In genomic region chr2:178477443-178478099, GRCh38 we compare ENCODE assay signal across 8 cellular contexts. TPM values are rescaled to one million over a fixed set of nuclear protein-coding genes. Genes with fewer than 3 reads are reported as not detected.
DNase-seq lines count a peak whose midpoint lies in the region; TF ChIP-seq lines count a peak whose summit lies in the region.

No MANE protein-coding gene starts in this region.

- H3K4me1 ChIP-seq in smooth muscle cell (ENCODE audit: low read depth): peaks cover 32% of the 10 kb centered on the region

- no peaks in the 10 kb centered on the region for H3K9me3 ChIP-seq in smooth muscle cell (replicated peaks; ENCODE audit: low read depth)

- peak overlapping the region; percentile 94 for H3K27ac ChIP-seq in smooth muscle cell (ENCODE audit: low read depth)

- no peaks in the 10 kb centered on the region for H3K27me3 ChIP-seq in smooth muscle cell (ENCODE audit: low read depth)

- peak overlapping the region; percentile 71 for H3K4me3 ChIP-seq in fibroblast of pulmonary artery (replicated peaks; ENCODE audit: low read depth, low read length)
- peak overlapping the region; percentile 91 for H3K4me3 ChIP-seq in smooth muscle cell

- no peaks in the 10 kb centered on the region for H3K36me3 ChIP-seq in smooth muscle cell (ENCODE audit: low read depth)

- H3K4me2 ChIP-seq in smooth muscle cell: peak overlapping the region; percentile 92

- H2AFZ ChIP-seq in smooth muscle cell (ENCODE audit: low read depth): peak overlapping the region; percentile 95

- peaks cover 17% of the 10 kb centered on the region for H4K20me1 ChIP-seq in smooth muscle cell (ENCODE audit: low read depth)

- TF ChIP-seq CTCF in fibroblast of pulmonary artery (IDR thresholded peaks at IDR 0.05; ENCODE audit: low read length, missing control alignments) (no peak), smooth muscle cell (IDR thresholded peaks at IDR 0.05; ENCODE audit: borderline replicate concordance, insufficient read depth, poor library complexity, severe bottlenecking) (no peak)

- WGBS in smooth muscle cell (ENCODE audit: low lambda C conversion rate): 32% methylated on average over 3 of the region's 3 CpGs

- peaks cover 59% of the 10 kb centered on the region for H3K79me2 ChIP-seq in smooth muscle cell (ENCODE audit: low read depth)

- DNase-seq in NCI-H1092 treated with DMSO at 0.1 percent for 48 hours (lab: John Stamatoyannopoulos, UW) (peak; percentile 11), NCI-H1092 (lab: John Stamatoyannopoulos, UW) (no peak), RKO (ENCODE audit: low spot score) (peak; percentile 38), fibroblast of pulmonary artery (ENCODE audit: low read depth) (no peak), smooth muscle cell (lab: John Stamatoyannopoulos, UW; ENCODE audit: unreplicated experiment) (no peak), NOMO-1 (lab: John Stamatoyannopoulos, UW; ENCODE audit: unreplicated experiment in 2 of 2) (no peak), kidney tubule cell (ENCODE audit: low spot score) (no peak), GM19240 (ENCODE audit: insufficient read length, low spot score) (no peak)

- H3K9ac ChIP-seq in smooth muscle cell (ENCODE audit: low read depth): peak overlapping the region; percentile 89

- H3F3A ChIP-seq in smooth muscle cell (ENCODE audit: low read depth): peaks cover 5% of the 10 kb centered on the region

RNA-seq across cellular contexts. Expression of gene FKBP7, which starts 0.8 kb away (rescaled TPM):
- total RNA-seq in smooth muscle cell: 125 and 146 TPM in 2 replicates
- polyA plus RNA-seq in smooth muscle cell: 165 and 213 TPM in 2 replicates

RNA-seq across cellular contexts. Expression of gene PLEKHA3, which starts 2.7 kb away (rescaled TPM):
- 9.9 and 26.4 TPM in 2 replicates for total RNA-seq in smooth muscle cell
- polyA plus RNA-seq in smooth muscle cell: 37.9 and 38.2 TPM in 2 replicates

RNA-seq across cellular contexts. Expression of gene PJVK, which starts 26.4 kb away (rescaled TPM):
- 1.7 and 3.3 TPM in 2 replicates for total RNA-seq in smooth muscle cell
- polyA plus RNA-seq in smooth muscle cell: 1.9 and 2.7 TPM in 2 replicates

RNA-seq across cellular contexts. Expression of gene PRKRA, which starts 26.6 kb away (rescaled TPM):
- 57.5 and 65.0 TPM in 2 replicates for total RNA-seq in smooth muscle cell
- 45.0 and 48.8 TPM in 2 replicates for polyA plus RNA-seq in smooth muscle cell

Comparison
In these comparisons a context has a peak if more than half of its experiments do, and no peak if none do; other contexts are left out.
1. DNase-seq: peak in NCI-H1092 treated with DMSO at 0.1 percent for 48 hours (single experiment) and RKO (single experiment); none in NCI-H1092 (single experiment), fibroblast of pulmonary artery (single experiment), smooth muscle cell (single experiment), NOMO-1 (0 of 2), kidney tubule cell (single experiment) and GM19240 (single experiment).